1 cellular context compared by ENCODE assay signal in the genomic region with DNA sequence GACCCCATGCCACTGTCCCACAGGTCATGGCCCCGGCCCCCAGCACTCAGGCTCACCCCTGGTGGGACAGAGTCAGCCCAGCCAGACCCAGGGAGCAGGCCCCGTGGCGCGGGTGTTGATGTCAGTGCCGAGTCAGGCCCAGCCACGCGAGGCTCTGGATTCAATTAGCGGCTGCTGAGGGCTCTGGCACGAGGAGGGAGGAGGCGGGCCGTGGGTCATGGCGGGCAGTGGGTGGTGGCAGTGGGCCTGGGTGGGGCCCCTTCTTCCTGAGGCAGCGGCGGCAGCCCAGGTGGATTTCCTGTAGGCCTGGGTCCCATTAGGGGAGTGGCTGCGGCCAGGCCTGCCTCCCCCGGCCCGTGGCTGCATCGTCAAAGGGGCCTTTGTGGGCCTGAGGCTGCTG.
A peak's percentile ranks its signal among the peaks of the same experiment; 100 is the strongest.
TF ChIP-seq lines count a peak whose summit lies in the region.

No MANE protein-coding gene starts in this region.

TF ChIP-seq in HepG2, 621 proteins besides CTCF, POLR2A, EP300 and RAD21:
- TF ChIP-seq AGO2 (optimal IDR thresholded peaks at IDR 0.05; ENCODE audit: low read depth, low read length) (peak; percentile 95), FOSL2 (CRISPR knock-in tag; IDR thresholded peaks at IDR 0.05) (no peak), ZBTB21 (CRISPR knock-in tag; IDR thresholded peaks at IDR 0.05) (no peak), NFKB2 (CRISPR knock-in tag; IDR thresholded peaks at IDR 0.05; ENCODE audit: borderline replicate concordance) (no peak), AKAP8 (CRISPR knock-in tag; IDR thresholded peaks at IDR 0.05) (0 out of 2 replicates have a peak, but pooled peaks have one; percentile 24), BORCS8-MEF2B (CRISPR knock-in tag; IDR thresholded peaks at IDR 0.05) (0 out of 2 replicates have a peak, but pooled peaks have one; percentile 31), TGIF2 (CRISPR knock-in tag; IDR thresholded peaks at IDR 0.05) (no peak), ZBTB42 (CRISPR knock-in tag; IDR thresholded peaks at IDR 0.05) (no peak), RBFOX2 (IDR thresholded peaks at IDR 0.05; ENCODE audit: low read depth, low read length) (peak; percentile 75), TFAP4 (IDR thresholded peaks at IDR 0.05; ENCODE audit: borderline replicate concordance, low read depth) (no peak), KLF15 (CRISPR knock-in tag; IDR thresholded peaks at IDR 0.05; ENCODE audit: borderline replicate concordance) (no peak), SAFB2 (CRISPR knock-in tag; IDR thresholded peaks at IDR 0.05; ENCODE audit: borderline replicate concordance, low read depth) (no peak), HNRNPK (IDR thresholded peaks at IDR 0.05; ENCODE audit: low read depth, low read length, poor library complexity, severe bottlenecking) (peak; percentile 43), SETDB1 (CRISPR knock-in tag; IDR thresholded peaks at IDR 0.05; ENCODE audit: borderline replicate concordance) (no peak), POLR2G (IDR thresholded peaks at IDR 0.05; ENCODE audit: low read depth, low read length) (0 out of 2 replicates have a peak, but pooled peaks have one; percentile 1), ZNF552 (CRISPR knock-in tag; IDR thresholded peaks at IDR 0.05; ENCODE audit: borderline replicate concordance) (no peak), ZNF558 (CRISPR knock-in tag; IDR thresholded peaks at IDR 0.05; ENCODE audit: borderline replicate concordance) (no peak), AGO1 (IDR thresholded peaks at IDR 0.05; ENCODE audit: low read depth, low read length, poor library complexity, severe bottlenecking) (peak; percentile 99), SMC3 (IDR thresholded peaks at IDR 0.05; ENCODE audit: low read length) (no peak), AKNA (CRISPR knock-in tag; IDR thresholded peaks at IDR 0.05; ENCODE audit: borderline replicate concordance) (no peak), KAT8 (CRISPR knock-in tag; IDR thresholded peaks at IDR 0.05) (no peak), SIN3A (IDR thresholded peaks at IDR 0.05; ENCODE audit: borderline replicate concordance, low read depth, low read length) (no peak), IKZF4 (CRISPR knock-in tag; IDR thresholded peaks at IDR 0.05; ENCODE audit: borderline replicate concordance, low read depth, not compliant biosample characterization) (no peak), ETV5 (CRISPR knock-in tag; IDR thresholded peaks at IDR 0.05; ENCODE audit: borderline replicate concordance) (no peak), ZNF329 (CRISPR knock-in tag; IDR thresholded peaks at IDR 0.05; ENCODE audit: low read depth) (no peak), FOSL1 (CRISPR knock-in tag; IDR thresholded peaks at IDR 0.05; ENCODE audit: borderline replicate concordance) (no peak), ZNF839 (CRISPR knock-in tag; IDR thresholded peaks at IDR 0.05; ENCODE audit: borderline replicate concordance) (no peak), IKZF5 (CRISPR knock-in tag; IDR thresholded peaks at IDR 0.05) (no peak), RBM22 (optimal IDR thresholded peaks at IDR 0.05; ENCODE audit: low read length) (peak; percentile 73), ZNF256 (CRISPR knock-in tag; conservative IDR thresholded peaks at IDR 0.05) (no peak), ZBTB38 (CRISPR knock-in tag; IDR thresholded peaks at IDR 0.05) (no peak), ZNF180 (CRISPR knock-in tag; IDR thresholded peaks at IDR 0.05; ENCODE audit: borderline replicate concordance, low read depth) (no peak), ZNF550 (CRISPR knock-in tag; IDR thresholded peaks at IDR 0.05; ENCODE audit: borderline replicate concordance) (no peak), HNRNPLL (IDR thresholded peaks at IDR 0.05; ENCODE audit: low read depth, low read length, poor library complexity, severe bottlenecking) (peak; percentile 25), TAF15 (IDR thresholded peaks at IDR 0.05; ENCODE audit: low read depth, low read length, poor library complexity, severe bottlenecking) (peak; percentile 62)
- TF ChIP-seq, protein P1, sequence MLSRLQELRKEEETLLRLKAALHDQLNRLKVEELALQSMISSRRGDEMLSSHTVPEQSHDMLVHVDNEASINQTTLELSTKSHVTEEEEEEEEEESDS (CRISPR knock-in tag; IDR thresholded peaks at IDR 0.05; ENCODE audit: borderline replicate concordance): no peak
- TF ChIP-seq, protein P2, sequence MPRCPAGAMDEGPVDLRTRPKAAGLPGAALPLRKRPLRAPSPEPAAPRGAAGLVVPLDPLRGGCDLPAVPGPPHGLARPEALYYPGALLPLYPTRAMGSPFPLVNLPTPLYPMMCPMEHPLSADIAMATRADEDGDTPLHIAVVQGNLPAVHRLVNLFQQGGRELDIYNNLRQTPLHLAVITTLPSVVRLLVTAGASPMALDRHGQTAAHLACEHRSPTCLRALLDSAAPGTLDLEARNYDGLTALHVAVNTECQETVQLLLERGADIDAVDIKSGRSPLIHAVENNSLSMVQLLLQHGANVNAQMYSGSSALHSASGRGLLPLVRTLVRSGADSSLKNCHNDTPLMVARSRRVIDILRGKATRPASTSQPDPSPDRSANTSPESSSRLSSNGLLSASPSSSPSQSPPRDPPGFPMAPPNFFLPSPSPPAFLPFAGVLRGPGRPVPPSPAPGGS (CRISPR knock-in tag; IDR thresholded peaks at IDR 0.05): no peak
- TF ChIP-seq, protein P3, sequence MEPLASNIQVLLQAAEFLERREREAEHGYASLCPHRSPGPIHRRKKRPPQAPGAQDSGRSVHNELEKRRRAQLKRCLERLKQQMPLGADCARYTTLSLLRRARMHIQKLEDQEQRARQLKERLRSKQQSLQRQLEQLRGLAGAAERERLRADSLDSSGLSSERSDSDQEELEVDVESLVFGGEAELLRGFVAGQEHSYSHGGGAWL (CRISPR knock-in tag; IDR thresholded peaks at IDR 0.05): no peak
- TF ChIP-seq, protein P4, sequence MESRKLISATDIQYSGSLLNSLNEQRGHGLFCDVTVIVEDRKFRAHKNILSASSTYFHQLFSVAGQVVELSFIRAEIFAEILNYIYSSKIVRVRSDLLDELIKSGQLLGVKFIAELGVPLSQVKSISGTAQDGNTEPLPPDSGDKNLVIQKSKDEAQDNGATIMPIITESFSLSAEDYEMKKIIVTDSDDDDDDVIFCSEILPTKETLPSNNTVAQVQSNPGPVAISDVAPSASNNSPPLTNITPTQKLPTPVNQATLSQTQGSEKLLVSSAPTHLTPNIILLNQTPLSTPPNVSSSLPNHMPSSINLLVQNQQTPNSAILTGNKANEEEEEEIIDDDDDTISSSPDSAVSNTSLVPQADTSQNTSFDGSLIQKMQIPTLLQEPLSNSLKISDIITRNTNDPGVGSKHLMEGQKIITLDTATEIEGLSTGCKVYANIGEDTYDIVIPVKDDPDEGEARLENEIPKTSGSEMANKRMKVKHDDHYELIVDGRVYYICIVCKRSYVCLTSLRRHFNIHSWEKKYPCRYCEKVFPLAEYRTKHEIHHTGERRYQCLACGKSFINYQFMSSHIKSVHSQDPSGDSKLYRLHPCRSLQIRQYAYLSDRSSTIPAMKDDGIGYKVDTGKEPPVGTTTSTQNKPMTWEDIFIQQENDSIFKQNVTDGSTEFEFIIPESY (CRISPR knock-in tag; IDR thresholded peaks at IDR 0.05): peak; percentile 75
